11 cellular contexts compared by ENCODE assay signal in the genomic region with DNA sequence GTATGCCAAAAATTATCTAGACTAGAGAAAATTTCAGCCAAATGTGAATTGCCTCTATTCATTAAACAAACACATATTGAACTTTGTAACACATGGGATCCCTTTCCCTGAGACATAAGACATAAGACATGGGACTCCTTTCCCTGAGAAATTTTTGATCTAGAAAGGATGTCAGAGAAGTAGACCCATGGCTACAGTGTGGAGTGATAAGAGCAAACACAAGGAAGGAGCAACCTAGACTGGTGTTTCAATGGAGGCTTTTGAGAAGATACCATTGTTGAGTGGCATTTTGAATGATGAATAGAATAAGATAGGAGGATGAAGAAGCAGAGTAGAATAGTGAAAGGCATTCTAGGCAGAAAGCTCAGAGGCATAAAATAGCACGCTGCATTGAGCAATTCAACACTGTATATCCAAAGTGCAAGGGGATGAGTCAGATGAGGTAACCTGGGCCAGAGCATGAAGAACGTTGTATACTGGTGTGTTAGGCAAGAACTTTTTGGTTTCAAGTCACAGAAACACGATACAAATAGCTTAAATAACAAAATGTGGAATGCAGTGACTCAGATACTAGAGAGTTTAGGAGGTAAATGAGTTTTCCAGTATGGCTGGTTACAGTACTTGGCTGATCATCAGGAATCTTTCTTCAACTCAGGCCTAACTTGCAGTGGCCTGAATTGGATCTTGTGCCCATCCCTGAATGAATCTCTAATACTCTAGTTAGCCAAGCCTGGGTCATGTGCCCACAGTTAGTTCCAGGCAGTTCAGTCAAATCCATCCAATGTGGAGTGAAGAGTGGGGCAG.
DNase-seq lines count a peak whose midpoint lies in the region; ATAC-seq and TF ChIP-seq lines count a peak whose summit lies in the region.
"Had no signal": no experiment of that assay in that cellular context is flagged by ENCODE, and none has a peak within 500 bp of the region (broad histone marks: within the 10 kb centered on the region; RNA-seq: fewer than 3 reads in every experiment).

No MANE protein-coding gene starts in this region.

- no peaks in the 10 kb centered on the region for H3K79me2 ChIP-seq in H9 (ENCODE audit: insufficient read depth, low read length)

- DNase-seq in AG09319 (ENCODE audit: extremely low read depth, low read depth) = peak; percentile 95
- DNase-seq in NCI-H460 (ENCODE audit: extremely low read depth, low read depth) = peak; percentile 93
- peak; percentile 54 for DNase-seq in epidermal melanocyte (ENCODE audit: insufficient read length, low spot score)
- peak; percentile 99 for DNase-seq in non-pigmented ciliary epithelial cell (ENCODE audit: low read depth)
- DNase-seq in posterior cingulate gyrus = no peak
- no peak for DNase-seq in H9
- no peak for DNase-seq in foreskin melanocyte
- DNase-seq: activated CD4-positive, alpha-beta T cell treated with anti-CD3 and anti-CD28 coated beads for 1 hour; caudate nucleus; NCI-H82 had no signal

- no peak overlapping the region for H2BK15ac ChIP-seq in H9 (ENCODE audit: low read depth, low read length)

- H3K23me2 ChIP-seq in H9 (ENCODE audit: insufficient read length, low read depth, low read length, poor library complexity, severe bottlenecking) = no peaks in the 10 kb centered on the region

- no peaks in the 10 kb centered on the region for H3K79me1 ChIP-seq in H9 (ENCODE audit: insufficient read depth, low read depth, low read length, poor library complexity, severe bottlenecking)

- no peak overlapping the region for H3K4ac ChIP-seq in H9 (ENCODE audit: low read depth, low read length)

- H3K9me3 Mint-ChIP-seq in H9 = 0 out of 5 replicates have a peak, but pooled peaks cover under 1 to 1% of the 10 kb centered on the region in 2 experiments

- no peak overlapping the region for H3K4me3 Mint-ChIP-seq in H9

- no peak overlapping the region for H4K8ac ChIP-seq in H9 (replicated peaks; ENCODE audit: insufficient read length, low read depth, low read length)

- H3K4me1 Mint-ChIP-seq in H9 = no peaks in the 10 kb centered on the region

- no peaks in the 10 kb centered on the region for H3K4me1 ChIP-seq in H9 (ENCODE audit: insufficient read depth, low read length)

- no peak overlapping the region for H2BK5ac ChIP-seq in H9 (ENCODE audit: insufficient read length, low read length)

- no peak overlapping the region for H2AK5ac ChIP-seq in H9 (ENCODE audit: insufficient read length, low read length)

- no CpG with 5 or more reads among the region's 3 CpGs for WGBS in H9 (ENCODE audit: extremely low coverage, insufficient read length, low lambda C conversion rate)

- H3K18ac ChIP-seq in H9 (ENCODE audit: insufficient read length, low read depth, low read length) = no peak overlapping the region

- H3K27ac ChIP-seq in H9 (ENCODE audit: insufficient read length, low read depth, low read length) = no peak overlapping the region

- no peaks in the 10 kb centered on the region for H3K9me3 ChIP-seq in H9 (ENCODE audit: control insufficient read depth, low read depth, low read length)

- no peak overlapping the region for H3K56ac ChIP-seq in H9 (ENCODE audit: insufficient read length, low read depth, low read length)

- H3T11ph ChIP-seq in H9 (ENCODE audit: low read length) = no peak overlapping the region

- no peak overlapping the region for H2AFZ ChIP-seq in H9 (ENCODE audit: low read length)

- H3K27me3 ChIP-seq in H9 (ENCODE audit: insufficient read depth, low read length) = no peaks in the 10 kb centered on the region

- no peak overlapping the region for H2BK12ac ChIP-seq in H9 (ENCODE audit: insufficient read length, low read depth, low read length)

- H3K23ac ChIP-seq in H9 (ENCODE audit: insufficient read length, low read depth, low read length) = no peak overlapping the region

- H4K91ac ChIP-seq in H9 (ENCODE audit: insufficient read length, low read depth, low read length) = no peak overlapping the region

- no peak overlapping the region for H4K5ac ChIP-seq in H9 (ENCODE audit: insufficient read length, low read depth, low read length)

- ATAC-seq in GM18861 (IDR thresholded peaks at IDR 0.05; ENCODE audit: unreplicated experiment) = no peak

- no peak overlapping the region for H3K14ac ChIP-seq in H9 (ENCODE audit: insufficient read depth, low read length)

- intact Hi-C loops in posterior cingulate gyrus (cut with DNase I) = no loop called here

- no peaks in the 10 kb centered on the region for H3K27me3 Mint-ChIP-seq in H9 (ENCODE audit: low read depth)

- no peaks in the 10 kb centered on the region for H4K20me1 ChIP-seq in H9 (ENCODE audit: control insufficient read depth, insufficient read depth, insufficient read length)

- no peaks in the 10 kb centered on the region for H3K36me3 Mint-ChIP-seq in H9 (ENCODE audit: insufficient read depth in 1 of 3, low read depth in 3 of 3)

- no peak overlapping the region for H3K4me2 ChIP-seq in H9 (ENCODE audit: insufficient read depth, insufficient read length, low read length)

- H3K27ac Mint-ChIP-seq in H9 = no peak overlapping the region

- H2BK20ac ChIP-seq in H9 (ENCODE audit: low read depth, low read length, poor library complexity, severe bottlenecking) = no peak overlapping the region

- no peak overlapping the region for H2BK120ac ChIP-seq in H9 (ENCODE audit: low read depth, low read length, poor library complexity, severe bottlenecking)

- TF ChIP-seq CTCF in AG09319 (IDR thresholded peaks at IDR 0.05; ENCODE audit: low read depth, low read length) = no peak
- TF ChIP-seq CTCF in H9 (conservative IDR thresholded peaks at IDR 0.05) = no peak

- no peak overlapping the region for H3K9ac ChIP-seq in H9 (ENCODE audit: extremely low read depth, insufficient read length, low read length)

Comparison
In these comparisons a context has a peak if more than half of its experiments do, and no peak if none do; other contexts are left out.
1. DNase-seq: peak in AG09319 (single experiment), NCI-H460 (single experiment), epidermal melanocyte (single experiment) and non-pigmented ciliary epithelial cell (single experiment); none in posterior cingulate gyrus (0 of 10), H9 (single experiment) and foreskin melanocyte (single experiment).